In the genomic region with DNA sequence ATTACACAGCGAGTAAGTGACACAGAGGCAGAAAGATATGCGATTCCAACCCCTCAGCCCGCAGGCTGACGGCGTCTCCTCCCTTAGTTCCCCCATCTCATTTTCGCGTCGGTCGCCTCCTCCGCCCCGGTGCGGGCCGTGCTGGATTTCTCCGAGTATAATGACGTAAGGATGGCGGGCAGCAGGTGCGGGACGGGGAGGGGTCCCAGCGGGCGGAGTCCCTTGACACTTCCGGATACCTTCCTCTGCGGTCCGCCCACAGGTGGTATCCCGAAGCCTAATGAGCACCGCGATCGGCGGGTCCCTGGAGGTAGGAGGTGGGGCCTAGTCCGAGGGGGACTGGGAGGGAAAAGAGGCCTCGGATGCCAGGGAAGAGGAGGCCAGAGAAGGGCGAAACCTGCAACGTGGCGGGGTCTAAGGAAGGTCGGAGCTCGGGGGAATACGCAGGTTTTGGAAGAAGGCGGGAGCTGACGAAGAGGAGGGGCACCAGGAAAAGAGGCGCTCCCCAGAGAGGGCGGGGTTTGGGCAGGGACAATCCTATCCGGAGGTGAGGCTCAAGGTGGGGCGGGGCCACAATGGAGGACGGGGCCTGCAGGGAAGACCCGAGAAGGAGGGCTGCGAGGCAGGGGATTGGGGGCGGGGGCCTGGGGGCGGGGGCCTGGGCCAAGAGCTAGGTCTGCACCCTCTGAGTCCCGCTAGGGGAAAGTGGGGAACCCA, we compare ENCODE assay signal across 1 cellular context.
TF ChIP-seq lines count a peak whose summit lies in the region.

No MANE protein-coding gene starts in this region.

TF ChIP-seq in HEK293, 187 proteins besides CTCF, POLR2A, EP300 and RAD21 (continued from another document and continues in another):
- peak; percentile 40; the same call in 1 of the 2 replicates for TF ChIP-seq ZNF76 (tag by site-specific recombination; IDR thresholded peaks at IDR 0.05; ENCODE audit: borderline replicate concordance, low read depth)
- TF ChIP-seq, protein P1, sequence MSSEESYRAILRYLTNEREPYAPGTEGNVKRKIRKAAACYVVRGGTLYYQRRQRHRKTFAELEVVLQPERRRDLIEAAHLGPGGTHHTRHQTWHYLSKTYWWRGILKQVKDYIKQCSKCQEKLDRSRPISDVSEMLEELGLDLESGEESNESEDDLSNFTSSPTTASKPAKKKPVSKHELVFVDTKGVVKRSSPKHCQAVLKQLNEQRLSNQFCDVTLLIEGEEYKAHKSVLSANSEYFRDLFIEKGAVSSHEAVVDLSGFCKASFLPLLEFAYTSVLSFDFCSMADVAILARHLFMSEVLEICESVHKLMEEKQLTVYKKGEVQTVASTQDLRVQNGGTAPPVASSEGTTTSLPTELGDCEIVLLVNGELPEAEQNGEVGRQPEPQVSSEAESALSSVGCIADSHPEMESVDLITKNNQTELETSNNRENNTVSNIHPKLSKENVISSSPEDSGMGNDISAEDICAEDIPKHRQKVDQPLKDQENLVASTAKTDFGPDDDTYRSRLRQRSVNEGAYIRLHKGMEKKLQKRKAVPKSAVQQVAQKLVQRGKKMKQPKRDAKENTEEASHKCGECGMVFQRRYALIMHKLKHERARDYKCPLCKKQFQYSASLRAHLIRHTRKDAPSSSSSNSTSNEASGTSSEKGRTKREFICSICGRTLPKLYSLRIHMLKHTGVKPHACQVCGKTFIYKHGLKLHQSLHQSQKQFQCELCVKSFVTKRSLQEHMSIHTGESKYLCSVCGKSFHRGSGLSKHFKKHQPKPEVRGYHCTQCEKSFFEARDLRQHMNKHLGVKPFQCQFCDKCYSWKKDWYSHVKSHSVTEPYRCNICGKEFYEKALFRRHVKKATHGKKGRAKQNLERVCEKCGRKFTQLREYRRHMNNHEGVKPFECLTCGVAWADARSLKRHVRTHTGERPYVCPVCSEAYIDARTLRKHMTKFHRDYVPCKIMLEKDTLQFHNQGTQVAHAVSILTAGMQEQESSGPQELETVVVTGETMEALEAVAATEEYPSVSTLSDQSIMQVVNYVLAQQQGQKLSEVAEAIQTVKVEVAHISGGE (tag by site-specific recombination; conservative IDR thresholded peaks at IDR 0.05; ENCODE audit: low read depth): peak; percentile 64
- peak; percentile 89 for TF ChIP-seq SP2 (tag by site-specific recombination; IDR thresholded peaks at IDR 0.05)
- TF ChIP-seq SP3 (tag by site-specific recombination; IDR thresholded peaks at IDR 0.05): peak; percentile 95
- peak; percentile 59 for TF ChIP-seq ZFP69B (tag by site-specific recombination; IDR thresholded peaks at IDR 0.05)
- TF ChIP-seq ZNF148 (tag by site-specific recombination; IDR thresholded peaks at IDR 0.05; ENCODE audit: borderline replicate concordance): no peak
- TF ChIP-seq, protein P2, sequence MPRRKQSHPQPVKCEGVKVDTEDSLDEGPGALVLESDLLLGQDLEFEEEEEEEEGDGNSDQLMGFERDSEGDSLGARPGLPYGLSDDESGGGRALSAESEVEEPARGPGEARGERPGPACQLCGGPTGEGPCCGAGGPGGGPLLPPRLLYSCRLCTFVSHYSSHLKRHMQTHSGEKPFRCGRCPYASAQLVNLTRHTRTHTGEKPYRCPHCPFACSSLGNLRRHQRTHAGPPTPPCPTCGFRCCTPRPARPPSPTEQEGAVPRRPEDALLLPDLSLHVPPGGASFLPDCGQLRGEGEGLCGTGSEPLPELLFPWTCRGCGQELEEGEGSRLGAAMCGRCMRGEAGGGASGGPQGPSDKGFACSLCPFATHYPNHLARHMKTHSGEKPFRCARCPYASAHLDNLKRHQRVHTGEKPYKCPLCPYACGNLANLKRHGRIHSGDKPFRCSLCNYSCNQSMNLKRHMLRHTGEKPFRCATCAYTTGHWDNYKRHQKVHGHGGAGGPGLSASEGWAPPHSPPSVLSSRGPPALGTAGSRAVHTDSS (tag by site-specific recombination; IDR thresholded peaks at IDR 0.05): peak; percentile 85
- TF ChIP-seq ZNF24 (tag by site-specific recombination; IDR thresholded peaks at IDR 0.05): 0 out of 2 replicates have a peak, but pooled peaks have one; percentile 42
- TF ChIP-seq, protein P3, sequence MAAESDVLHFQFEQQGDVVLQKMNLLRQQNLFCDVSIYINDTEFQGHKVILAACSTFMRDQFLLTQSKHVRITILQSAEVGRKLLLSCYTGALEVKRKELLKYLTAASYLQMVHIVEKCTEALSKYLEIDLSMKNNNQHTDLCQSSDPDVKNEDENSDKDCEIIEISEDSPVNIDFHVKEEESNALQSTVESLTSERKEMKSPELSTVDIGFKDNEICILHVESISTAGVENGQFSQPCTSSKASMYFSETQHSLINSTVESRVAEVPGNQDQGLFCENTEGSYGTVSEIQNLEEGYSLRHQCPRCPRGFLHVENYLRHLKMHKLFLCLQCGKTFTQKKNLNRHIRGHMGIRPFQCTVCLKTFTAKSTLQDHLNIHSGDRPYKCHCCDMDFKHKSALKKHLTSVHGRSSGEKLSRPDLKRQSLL (tag by site-specific recombination; IDR thresholded peaks at IDR 0.05): no peak
- peak; percentile 82 for TF ChIP-seq ZBTB21 (tag by site-specific recombination; IDR thresholded peaks at IDR 0.05)
- no peak for TF ChIP-seq ZNF560 (tag by site-specific recombination; IDR thresholded peaks at IDR 0.05; ENCODE audit: borderline replicate concordance)
- no peak for TF ChIP-seq ZNF510 (tag by site-specific recombination; IDR thresholded peaks at IDR 0.05; ENCODE audit: insufficient replicate concordance)
- peak; percentile 55 for TF ChIP-seq WT1 (tag by site-specific recombination; IDR thresholded peaks at IDR 0.05)
- TF ChIP-seq EGR2 (tag by site-specific recombination; IDR thresholded peaks at IDR 0.05; ENCODE audit: low read depth): peak; percentile 65; the same call in 1 of the 2 replicates
- TF ChIP-seq GLIS1 (tag by site-specific recombination; IDR thresholded peaks at IDR 0.05): peak; percentile 60
- no peak for TF ChIP-seq ZNF211 (tag by site-specific recombination; IDR thresholded peaks at IDR 0.05; ENCODE audit: low read depth)
- peak; percentile 88; the same call in 1 of the 2 replicates for TF ChIP-seq BCL11A (tag by site-specific recombination; IDR thresholded peaks at IDR 0.05; ENCODE audit: low read depth)
- no peak for TF ChIP-seq ZNF274 (IDR thresholded peaks at IDR 0.05; ENCODE audit: low read length)
- TF ChIP-seq ZNF274 (tag by site-specific recombination; IDR thresholded peaks at IDR 0.05; ENCODE audit: borderline replicate concordance): no peak
- no peak for TF ChIP-seq ZNF610 (tag by site-specific recombination; IDR thresholded peaks at IDR 0.05; ENCODE audit: borderline replicate concordance)
- peak; percentile 93 for TF ChIP-seq ZNF10 (tag by site-specific recombination; IDR thresholded peaks at IDR 0.05)
- peak; percentile 50 for TF ChIP-seq PRDM10 (tag by site-specific recombination; IDR thresholded peaks at IDR 0.05)
- TF ChIP-seq ZNF629 (tag by site-specific recombination; IDR thresholded peaks at IDR 0.05): peak; percentile 92
- no peak for TF ChIP-seq FEZF1 (tag by site-specific recombination; IDR thresholded peaks at IDR 0.05)
- peak; percentile 73 for TF ChIP-seq ZXDB (tag by site-specific recombination; IDR thresholded peaks at IDR 0.05)
- peak; percentile 92 for TF ChIP-seq ZNF335 (tag by site-specific recombination; conservative IDR thresholded peaks at IDR 0.05)
- TF ChIP-seq, protein P4, sequence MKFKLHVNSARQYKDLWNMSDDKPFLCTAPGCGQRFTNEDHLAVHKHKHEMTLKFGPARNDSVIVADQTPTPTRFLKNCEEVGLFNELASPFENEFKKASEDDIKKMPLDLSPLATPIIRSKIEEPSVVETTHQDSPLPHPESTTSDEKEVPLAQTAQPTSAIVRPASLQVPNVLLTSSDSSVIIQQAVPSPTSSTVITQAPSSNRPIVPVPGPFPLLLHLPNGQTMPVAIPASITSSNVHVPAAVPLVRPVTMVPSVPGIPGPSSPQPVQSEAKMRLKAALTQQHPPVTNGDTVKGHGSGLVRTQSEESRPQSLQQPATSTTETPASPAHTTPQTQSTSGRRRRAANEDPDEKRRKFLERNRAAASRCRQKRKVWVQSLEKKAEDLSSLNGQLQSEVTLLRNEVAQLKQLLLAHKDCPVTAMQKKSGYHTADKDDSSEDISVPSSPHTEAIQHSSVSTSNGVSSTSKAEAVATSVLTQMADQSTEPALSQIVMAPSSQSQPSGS (tag by site-specific recombination; IDR thresholded peaks at IDR 0.05; ENCODE audit: low read depth): peak; percentile 95
- TF ChIP-seq ZBTB20 (tag by site-specific recombination; IDR thresholded peaks at IDR 0.05): peak; percentile 70; the same call in 1 of the 2 replicates
- no peak for TF ChIP-seq ZNF248 (tag by site-specific recombination; IDR thresholded peaks at IDR 0.05)
- TF ChIP-seq TCF7L2 (IDR thresholded peaks at IDR 0.05; ENCODE audit: borderline replicate concordance, low read depth, low read length): no peak
- TF ChIP-seq ZNF555 (tag by site-specific recombination; conservative IDR thresholded peaks at IDR 0.05): no peak
- TF ChIP-seq, protein P5, sequence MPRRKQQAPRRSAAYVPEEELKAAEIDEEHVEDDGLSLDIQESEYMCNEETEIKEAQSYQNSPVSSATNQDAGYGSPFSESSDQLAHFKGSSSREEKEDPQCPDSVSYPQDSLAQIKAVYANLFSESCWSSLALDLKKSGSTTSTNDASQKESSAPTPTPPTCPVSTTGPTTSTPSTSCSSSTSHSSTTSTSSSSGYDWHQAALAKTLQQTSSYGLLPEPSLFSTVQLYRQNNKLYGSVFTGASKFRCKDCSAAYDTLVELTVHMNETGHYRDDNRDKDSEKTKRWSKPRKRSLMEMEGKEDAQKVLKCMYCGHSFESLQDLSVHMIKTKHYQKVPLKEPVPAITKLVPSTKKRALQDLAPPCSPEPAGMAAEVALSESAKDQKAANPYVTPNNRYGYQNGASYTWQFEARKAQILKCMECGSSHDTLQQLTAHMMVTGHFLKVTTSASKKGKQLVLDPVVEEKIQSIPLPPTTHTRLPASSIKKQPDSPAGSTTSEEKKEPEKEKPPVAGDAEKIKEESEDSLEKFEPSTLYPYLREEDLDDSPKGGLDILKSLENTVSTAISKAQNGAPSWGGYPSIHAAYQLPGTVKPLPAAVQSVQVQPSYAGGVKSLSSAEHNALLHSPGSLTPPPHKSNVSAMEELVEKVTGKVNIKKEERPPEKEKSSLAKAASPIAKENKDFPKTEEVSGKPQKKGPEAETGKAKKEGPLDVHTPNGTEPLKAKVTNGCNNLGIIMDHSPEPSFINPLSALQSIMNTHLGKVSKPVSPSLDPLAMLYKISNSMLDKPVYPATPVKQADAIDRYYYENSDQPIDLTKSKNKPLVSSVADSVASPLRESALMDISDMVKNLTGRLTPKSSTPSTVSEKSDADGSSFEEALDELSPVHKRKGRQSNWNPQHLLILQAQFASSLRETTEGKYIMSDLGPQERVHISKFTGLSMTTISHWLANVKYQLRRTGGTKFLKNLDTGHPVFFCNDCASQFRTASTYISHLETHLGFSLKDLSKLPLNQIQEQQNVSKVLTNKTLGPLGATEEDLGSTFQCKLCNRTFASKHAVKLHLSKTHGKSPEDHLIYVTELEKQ (tag by site-specific recombination; IDR thresholded peaks at IDR 0.05; ENCODE audit: borderline replicate concordance): no peak
- TF ChIP-seq SCRT1 (tag by site-specific recombination; IDR thresholded peaks at IDR 0.05; ENCODE audit: borderline replicate concordance): peak; percentile 99
- TF ChIP-seq ZNF501 (tag by site-specific recombination; IDR thresholded peaks at IDR 0.05): peak; percentile 76; the same call in 1 of the 2 replicates
- peak; percentile 93 for TF ChIP-seq KLF1 (tag by site-specific recombination; IDR thresholded peaks at IDR 0.05)
- peak; percentile 94 for TF ChIP-seq ZEB2 (tag by site-specific recombination; IDR thresholded peaks at IDR 0.05)
- peak; percentile 93; the same call in 1 of the 2 replicates for TF ChIP-seq BCL11B (tag by site-specific recombination; IDR thresholded peaks at IDR 0.05; ENCODE audit: low read depth)
- peak; percentile 99 for TF ChIP-seq SCRT2 (tag by site-specific recombination; IDR thresholded peaks at IDR 0.05)
- TF ChIP-seq, protein P6, sequence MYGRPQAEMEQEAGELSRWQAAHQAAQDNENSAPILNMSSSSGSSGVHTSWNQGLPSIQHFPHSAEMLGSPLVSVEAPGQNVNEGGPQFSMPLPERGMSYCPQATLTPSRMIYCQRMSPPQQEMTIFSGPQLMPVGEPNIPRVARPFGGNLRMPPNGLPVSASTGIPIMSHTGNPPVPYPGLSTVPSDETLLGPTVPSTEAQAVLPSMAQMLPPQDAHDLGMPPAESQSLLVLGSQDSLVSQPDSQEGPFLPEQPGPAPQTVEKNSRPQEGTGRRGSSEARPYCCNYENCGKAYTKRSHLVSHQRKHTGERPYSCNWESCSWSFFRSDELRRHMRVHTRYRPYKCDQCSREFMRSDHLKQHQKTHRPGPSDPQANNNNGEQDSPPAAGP (tag by site-specific recombination; IDR thresholded peaks at IDR 0.05): peak; percentile 60; the same call in 1 of the 2 replicates
